In the genomic region with DNA sequence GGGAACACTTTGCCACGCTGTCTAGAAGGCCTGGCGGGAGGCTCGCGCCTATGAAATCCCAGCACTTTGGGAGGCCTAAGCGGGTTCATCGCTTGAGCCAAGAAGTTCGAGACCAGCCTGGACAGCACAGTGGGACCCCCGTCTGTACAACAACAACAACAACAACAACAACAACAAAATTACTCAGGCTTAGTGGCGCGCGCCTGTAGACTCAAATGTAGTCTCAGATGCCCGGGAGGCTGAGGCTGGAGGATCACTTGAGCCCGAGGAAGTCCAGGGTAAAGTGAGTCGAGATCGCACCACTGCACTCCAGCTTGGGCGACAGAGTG, we compare ENCODE assay signal across 8 cellular contexts. TPM values are rescaled to one million over a fixed set of nuclear protein-coding genes. Genes with fewer than 3 reads are reported as not detected.
DNase-seq lines count a peak whose midpoint lies in the region; ATAC-seq, FAIRE-seq and TF ChIP-seq lines count a peak whose summit lies in the region.

No MANE protein-coding gene starts in this region.

- H3K27me3 Mint-ChIP-seq in central memory CD8-positive, alpha-beta T cell: no peaks in the 10 kb centered on the region
- no peaks in the 10 kb centered on the region for H3K27me3 Mint-ChIP-seq in natural killer cell (ENCODE audit: low read depth in 2 of 2)

- ATAC-seq in HG02840 (IDR thresholded peaks at IDR 0.05; ENCODE audit: low FRiP score, unreplicated experiment) (peak; percentile 20), natural killer cell (peak in 1 of 3 donors; percentile 2), HG02610 (IDR thresholded peaks at IDR 0.05; ENCODE audit: unreplicated experiment) (no peak)
- ATAC-seq in central memory CD8-positive, alpha-beta T cell (replicated peaks; ENCODE audit: extremely low read depth, poor library complexity, severe bottlenecking): no peak

- H3K36me3 Mint-ChIP-seq in central memory CD8-positive, alpha-beta T cell (ENCODE audit: insufficient read depth): peaks cover 4% of the 10 kb centered on the region
- H3K36me3 Mint-ChIP-seq in natural killer cell: peaks cover 12% of the 10 kb centered on the region

- peak overlapping the region; percentile 77 for H3K4me3 Mint-ChIP-seq in central memory CD8-positive, alpha-beta T cell
- H3K4me3 Mint-ChIP-seq in natural killer cell: peak overlapping the region; percentile 98

- intact Hi-C loops in natural killer cell (cut with micrococcal nuclease): loop anchor here (1.0 to 5.0 kb wide), 7 partner anchors 17 to 287 kb away; partner anchors contain the start of genes SLFN11 and SLFN12

- H3K27ac Mint-ChIP-seq in central memory CD8-positive, alpha-beta T cell (ENCODE audit: low read depth): peak overlapping the region; percentile 65
- peak overlapping the region; percentile 96 to 98 for H3K27ac Mint-ChIP-seq in natural killer cell

- H3K4me1 ChIP-seq in small intestine (ENCODE audit: control insufficient read depth in 2 of 2, insufficient read depth in 1 of 2, low read depth in 1 of 2, low read length in 1 of 2): peaks cover 0 to 6% of the 10 kb centered on the region in 2 donors

- no peaks in the 10 kb centered on the region for H3K9me3 Mint-ChIP-seq in central memory CD8-positive, alpha-beta T cell
- H3K9me3 Mint-ChIP-seq in natural killer cell: no peaks in the 10 kb centered on the region

- peaks cover 0 to 2% of the 10 kb centered on the region in 2 donors for H3K27me3 ChIP-seq in small intestine (ENCODE audit: control insufficient read depth in 2 of 2, insufficient read depth in 2 of 2, low read length in 2 of 2)

- TF ChIP-seq CTCF in AG09309 (IDR thresholded peaks at IDR 0.05; ENCODE audit: control insufficient read depth, insufficient read depth, low read depth, low read length, missing control alignments) (no peak), natural killer cell (IDR thresholded peaks at IDR 0.05) (no peak)

- no peaks in the 10 kb centered on the region for H3K4me1 Mint-ChIP-seq in central memory CD8-positive, alpha-beta T cell
- peaks cover 44 to 46% of the 10 kb centered on the region in 2 donors for H3K4me1 Mint-ChIP-seq in natural killer cell

- no peaks in the 10 kb centered on the region for H3K36me3 ChIP-seq in small intestine (ENCODE audit: control insufficient read depth in 2 of 2, insufficient read depth in 2 of 2, low read length in 2 of 2)

- H3K4me3 ChIP-seq in AG09309 (ENCODE audit: control insufficient read depth, low read depth, low read length) (peak overlapping the region; percentile 67), small intestine (ENCODE audit: low read depth in 1 of 2, low read length in 2 of 2) (peak overlapping the region in 1 of 2 donors; percentile 53)

- H3K9me3 ChIP-seq in small intestine (ENCODE audit: control insufficient read depth, low read depth): no peaks in the 10 kb centered on the region

- WGBS in small intestine, 3 donors: 22 to 39% (median 35%) methylated on average over 16 of the region's 16 CpGs

- no peak for DNase-seq in AG09309 (ENCODE audit: low read depth)
- no peak for DNase-seq in central memory CD8-positive, alpha-beta T cell (ENCODE audit: low spot score in 2 of 2)
- no peak for DNase-seq in natural killer cell
- DNase-seq in stimulated activated CD8-positive, alpha-beta memory T cell treated with anti-CD3 and anti-CD28 coated beads, Interleukin-4, amount 100 ng/mL, for 48 hours: no peak
- no peak for DNase-seq in dermis blood vessel endothelial cell
- no peak for DNase-seq in small intestine

- FAIRE-seq in small intestine (lab: Jason Lieb, UNC): no peak

- peak overlapping the region in 1 of 2 donors; percentile 60 for H3K27ac ChIP-seq in small intestine (ENCODE audit: low read depth in 1 of 2, low read length in 1 of 2)

RNA-seq across cellular contexts. Expression of gene SLFN13, which starts 0.3 kb away (rescaled TPM):
- 100 to 1,000 TPM in 2 of 3 donors, 10 to 100 TPM in 1; 85.9 to 182 (median 129) TPM for total RNA-seq in natural killer cell
- total RNA-seq in dermis blood vessel endothelial cell: 3.2 and 5.8 TPM in 2 replicates
- 1 to 10 TPM in 1 of 3 donors, under 1 TPM in 2; 0.67 to 1.4 (median 0.81) TPM for polyA plus RNA-seq in small intestine

RNA-seq across cellular contexts. Expression of gene SLFN12, which starts 16.6 kb away (rescaled TPM):
- total RNA-seq in natural killer cell: 10 to 100 TPM; 18.6 to 30.9 (median 21.8) TPM
- 63.5 and 75.6 TPM in 2 replicates for total RNA-seq in dermis blood vessel endothelial cell
- polyA plus RNA-seq in small intestine: 1 to 10 TPM in 2 of 3 donors, under 1 TPM in 1; 0.76 to 1.8 (median 1.6) TPM

Comparison
In these comparisons a context has a peak if more than half of its experiments do, and no peak if none do; other contexts are left out.
1. RNA of gene SLFN13, which starts 0.3 kb away (total RNA-seq): 85.9 to 182 TPM in natural killer cell; 3.2 to 5.8 TPM in dermis blood vessel endothelial cell; every median in the first group is over 10 times any median in the second.